In the genomic region with DNA sequence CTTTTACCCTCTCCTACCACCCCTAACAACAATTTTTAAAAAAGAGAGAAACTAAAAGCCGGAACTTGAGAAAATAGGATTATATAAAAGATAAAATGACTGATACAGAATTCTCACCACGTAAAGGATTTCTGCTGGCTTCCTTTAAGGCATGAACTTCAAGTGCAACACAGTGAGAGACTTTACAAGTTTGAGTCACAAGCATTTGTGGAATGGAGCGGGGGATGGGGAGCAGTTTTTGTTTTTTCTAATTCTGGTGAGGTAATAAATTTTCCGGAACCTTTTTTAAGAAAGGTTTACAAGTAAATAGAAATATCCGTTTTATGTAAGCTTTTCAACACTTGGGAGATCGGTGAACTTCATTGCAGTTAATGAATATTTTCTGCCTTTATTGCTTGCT, we compare ENCODE assay signal across 9 cellular contexts. TPM values are rescaled to one million over a fixed set of nuclear protein-coding genes. Genes with fewer than 3 reads are reported as not detected.
DNase-seq lines count a peak whose midpoint lies in the region; ATAC-seq, FAIRE-seq and TF ChIP-seq lines count a peak whose summit lies in the region.
"Had no signal": no experiment of that assay in that cellular context is flagged by ENCODE, and none has a peak within 500 bp of the region (broad histone marks: within the 10 kb centered on the region; RNA-seq: fewer than 3 reads in every experiment).

No MANE protein-coding gene starts in this region.

- H3K4me1 Mint-ChIP-seq in activated T-helper 2 cell treated with anti-CD3 and anti-CD28 coated beads, Interferon-gamma antibody, Interleukin-2, Interleukin-4, amounts not matched to agents 10 μg/mL and 5 μg/mL and 100 μg/mL, durations not matched to agents 14 hours and 24 hours and 36 hours (ENCODE audit: low read depth): peaks cover 4% of the 10 kb centered on the region

- H3K27me3 ChIP-seq in heart left ventricle (peaks cover 0 to 51% (median 13%) of the 10 kb centered on the region in 9 donors), tibial artery (peaks cover 0 to 19% of the 10 kb centered on the region in 2 donors), suprapubic skin (peaks cover 59% of the 10 kb centered on the region), gastroesophageal sphincter (peaks cover 53% of the 10 kb centered on the region)

- H3K9me3 Mint-ChIP-seq in activated T-helper 2 cell treated with anti-CD3 and anti-CD28 coated beads, Interferon-gamma antibody, Interleukin-2, Interleukin-4, amounts not matched to agents 10 μg/mL and 5 μg/mL and 100 μg/mL, durations not matched to agents 14 hours and 24 hours and 36 hours: no peaks in the 10 kb centered on the region

- no peak for FAIRE-seq in RCC 7860 (lab: Jason Lieb, UNC)

- TF ChIP-seq EP300 in suprapubic skin (IDR thresholded peaks at IDR 0.05): no peak
- TF ChIP-seq EP300 in gastroesophageal sphincter (IDR thresholded peaks at IDR 0.05): no peak

- peak overlapping the region; percentile 31 to 91 (median 73) for H3K4me3 ChIP-seq in heart left ventricle
- peak overlapping the region; percentile 61 to 76 for H3K4me3 ChIP-seq in tibial artery
- H3K4me3 ChIP-seq in suprapubic skin: no peak overlapping the region
- peak overlapping the region in 1 of 2 donors; percentile 65 for H3K4me3 ChIP-seq in gastroesophageal sphincter

- H3K27ac Mint-ChIP-seq in activated T-helper 2 cell treated with anti-CD3 and anti-CD28 coated beads, Interferon-gamma antibody, Interleukin-2, Interleukin-4, amounts not matched to agents 10 μg/mL and 5 μg/mL and 100 μg/mL, durations not matched to agents 14 hours and 24 hours and 36 hours: no peak overlapping the region

- DNase-seq in heart left ventricle: no peak
- DNase-seq in left cardiac atrium: no peak
- no peak for DNase-seq in activated T-helper 2 cell treated with anti-CD3 and anti-CD28 coated beads, Interferon-gamma antibody, Interleukin-2, Interleukin-4, amounts not matched to agents 10 μg/mL and 5 μg/mL and 100 μg/mL, durations not matched to agents 14 hours and 24 hours and 36 hours (ENCODE audit: low spot score)
- peak; percentile 53 for DNase-seq in islet precursor cell
- DNase-seq in tibial artery: no peak
- DNase-seq in suprapubic skin (ENCODE audit: low spot score in 2 of 2): no peak
- DNase-seq in RCC 7860 (ENCODE audit: low spot score): no peak
- DNase-seq: transverse colon had no signal

- intact Hi-C loops in heart left ventricle (cut with DNase I): loop anchor here in 6 of 10 donors (5.0 to 10.0 kb wide), 8 partner anchors 56 to 316 kb away; no protein-coding TSS in a partner anchor
- intact Hi-C loops in left cardiac atrium (cut with DNase I): loop anchor here (5.0 to 10.0 kb wide), 2 partner anchors 54 to 66 kb away; no protein-coding TSS in a partner anchor
- intact Hi-C loops in activated T-helper 2 cell treated with anti-CD3 and anti-CD28 coated beads, Interferon-gamma antibody, Interleukin-2, Interleukin-4, amounts not matched to agents 10 μg/mL and 5 μg/mL and 100 μg/mL, durations not matched to agents 14 hours and 24 hours and 36 hours (cut with micrococcal nuclease): no loop called here
- intact Hi-C loops in tibial artery (cut with DNase I; ENCODE audit: low total_unique reads): no loop called here

- 20 to 28% (median 24%) methylated on average over 6 of the region's 6 CpGs for WGBS in heart left ventricle, 4 donors
- WGBS in suprapubic skin: 52% methylated on average over 6 of the region's 6 CpGs
- 40 to 56% methylated on average over 5 to 6 of the region's 6 CpGs for WGBS in gastroesophageal sphincter (ENCODE audit: low coverage in 1 of 2), 2 donors

- H3K4me1 ChIP-seq in heart left ventricle (peaks cover 0 to 11% (median 3%) of the 10 kb centered on the region in 12 donors), tibial artery (peaks cover 0 to 32% (median 23%) of the 10 kb centered on the region in 4 donors), suprapubic skin (peaks cover 31% of the 10 kb centered on the region), gastroesophageal sphincter (peaks cover 0 to 36% (median 8%) of the 10 kb centered on the region in 3 donors)

- TF ChIP-seq POLR2A in heart left ventricle (IDR thresholded peaks at IDR 0.05) (no peak), suprapubic skin (IDR thresholded peaks at IDR 0.05) (no peak), gastroesophageal sphincter (IDR thresholded peaks at IDR 0.05) (no peak)

- H3K27ac ChIP-seq in heart left ventricle: peak overlapping the region in 11 of 12 donors; percentile 48 to 97 (median 88)
- H3K27ac ChIP-seq in tibial artery: no peak overlapping the region
- H3K27ac ChIP-seq in suprapubic skin: no peak overlapping the region
- peak overlapping the region in 2 of 4 donors; percentile 83 to 88 for H3K27ac ChIP-seq in gastroesophageal sphincter
- H3K27ac ChIP-seq: transverse colon had no signal

- peak overlapping the region; percentile 55 for H3K4me3 Mint-ChIP-seq in activated T-helper 2 cell treated with anti-CD3 and anti-CD28 coated beads, Interferon-gamma antibody, Interleukin-2, Interleukin-4, amounts not matched to agents 10 μg/mL and 5 μg/mL and 100 μg/mL, durations not matched to agents 14 hours and 24 hours and 36 hours (ENCODE audit: low read depth)

- peaks cover 42% of the 10 kb centered on the region for H3K27me3 Mint-ChIP-seq in activated T-helper 2 cell treated with anti-CD3 and anti-CD28 coated beads, Interferon-gamma antibody, Interleukin-2, Interleukin-4, amounts not matched to agents 10 μg/mL and 5 μg/mL and 100 μg/mL, durations not matched to agents 14 hours and 24 hours and 36 hours (ENCODE audit: low read depth)

- H3K36me3 Mint-ChIP-seq in activated T-helper 2 cell treated with anti-CD3 and anti-CD28 coated beads, Interferon-gamma antibody, Interleukin-2, Interleukin-4, amounts not matched to agents 10 μg/mL and 5 μg/mL and 100 μg/mL, durations not matched to agents 14 hours and 24 hours and 36 hours (ENCODE audit: low read depth): peaks cover 5% of the 10 kb centered on the region

- no peak for TF ChIP-seq CTCF in heart left ventricle (IDR thresholded peaks at IDR 0.05)
- TF ChIP-seq CTCF in tibial artery (IDR thresholded peaks at IDR 0.05): no peak
- no peak for TF ChIP-seq CTCF in suprapubic skin (IDR thresholded peaks at IDR 0.05)
- TF ChIP-seq CTCF in gastroesophageal sphincter (IDR thresholded peaks at IDR 0.05): no peak

- H3K9me3 ChIP-seq in heart left ventricle (no peaks in the 10 kb centered on the region), tibial artery (no peaks in the 10 kb centered on the region), suprapubic skin (no peaks in the 10 kb centered on the region), gastroesophageal sphincter (no peaks in the 10 kb centered on the region)
- H3K9me3 ChIP-seq: transverse colon had no signal

- ATAC-seq in heart left ventricle (no peak), left cardiac atrium (no peak), gastroesophageal sphincter (no peak)

- no peaks in the 10 kb centered on the region for H3K36me3 ChIP-seq in heart left ventricle
- H3K36me3 ChIP-seq in tibial artery: no peaks in the 10 kb centered on the region
- H3K36me3 ChIP-seq in suprapubic skin: no peaks in the 10 kb centered on the region
- H3K36me3 ChIP-seq in gastroesophageal sphincter: no peaks in the 10 kb centered on the region
- H3K36me3 ChIP-seq: transverse colon had no signal

RNA-seq across cellular contexts. Expression of gene CDH2, which starts 1.8 kb away (rescaled TPM):
- total RNA-seq in heart left ventricle (100 to 1,000 TPM; 313 to 594 (median 411) TPM), left cardiac atrium (100 to 1,000 TPM; 110 to 178 TPM), suprapubic skin (1 to 10 TPM in 2 of 4 donors, under 1 TPM in 1, not detected in 1; 0.47 to 1.7 (median 1.1) TPM), gastroesophageal sphincter (10 to 100 TPM in 3 of 4 donors, 1 to 10 TPM in 1; 9.8 to 52.9 (median 17.8) TPM)
- polyA plus RNA-seq in heart left ventricle: 100 to 1,000 TPM in 1 of 2 donors, 10 to 100 TPM in 1; 62.5 to 169 TPM
- 0.07 TPM in 1 of 2 replicates, not detected in the other for total RNA-seq in activated T-helper 2 cell treated with anti-CD3 and anti-CD28 coated beads, Interferon-gamma antibody, Interleukin-2, Interleukin-4, amounts not matched to agents 10 μg/mL and 5 μg/mL and 100 μg/mL, durations not matched to agents 14 hours and 24 hours and 36 hours

Comparison
In these comparisons a context has a peak if more than half of its experiments do, and no peak if none do; other contexts are left out.
1. H3K27ac ChIP-seq: peak in heart left ventricle (11 of 12); none in tibial artery (0 of 2) and suprapubic skin (single experiment).
2. intact Hi-C loops: an anchor here in heart left ventricle (5.0 to 10.0 kb wide) and left cardiac atrium (5.0 to 10.0 kb wide); none called in activated T-helper 2 cell treated with anti-CD3 and anti-CD28 coated beads, Interferon-gamma antibody, Interleukin-2, Interleukin-4, amounts not matched to agents 10 μg/mL and 5 μg/mL and 100 μg/mL, durations not matched to agents 14 hours and 24 hours and 36 hours and tibial artery.